ENCODE assay signal across 8 cellular contexts in the genomic region with DNA sequence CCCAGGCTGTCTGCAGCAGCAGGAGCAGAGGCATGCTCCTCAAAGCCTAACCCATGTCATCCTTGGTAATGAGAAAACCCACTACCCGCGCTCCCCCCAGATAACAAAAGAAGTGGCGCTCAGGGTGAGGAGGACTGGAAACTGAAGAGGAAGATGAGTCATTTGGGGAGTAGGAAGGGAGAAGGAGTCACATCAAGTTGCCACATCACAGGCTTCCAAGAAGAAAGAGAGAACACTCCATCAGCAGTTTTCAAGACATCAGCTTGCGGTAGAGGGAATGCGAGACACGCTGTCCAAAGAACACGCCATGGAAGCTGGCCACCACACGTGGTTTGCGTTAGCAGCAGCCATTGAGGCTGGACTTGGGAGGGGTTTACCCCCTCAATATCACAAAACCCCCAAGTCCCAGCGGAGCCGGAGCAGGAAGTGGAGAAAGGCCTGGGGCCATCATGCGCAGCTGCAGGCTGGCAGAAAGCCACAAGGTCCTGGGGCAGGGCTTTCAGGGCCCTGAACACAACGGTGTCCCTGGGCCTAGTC. TPM values are rescaled to one million over a fixed set of nuclear protein-coding genes. Genes with fewer than 3 reads are reported as not detected.
DNase-seq lines count a peak whose midpoint lies in the region; ATAC-seq and TF ChIP-seq lines count a peak whose summit lies in the region.

No MANE protein-coding gene starts in this region.

- TF ChIP-seq RAD21 in SK-N-SH (IDR thresholded peaks at IDR 0.05; ENCODE audit: low read length): no peak

- peak; percentile 98 for DNase-seq in GM23248
- DNase-seq in SK-N-SH: peak; percentile 61
- peak; percentile 99 for DNase-seq in fibroblast of peridontal ligament (ENCODE audit: extremely low read depth)
- no peak for DNase-seq in germinal center (ENCODE audit: low spot score)
- DNase-seq in erythroblast (lab: John Stamatoyannopoulos, UW): no peak
- DNase-seq in NCI-H748 treated with DMSO at 0.1 percent for 48 hours (lab: John Stamatoyannopoulos, UW): no peak

- WGBS in GM23248 (ENCODE audit: low coverage in 1 of 2, low lambda C conversion rate in 2 of 2, missing lambda C conversion rate in 2 of 2), 2 experiments: 0 to 1% methylated on average over 13 of the region's 13 CpGs
- 58% methylated on average over 11 of the region's 13 CpGs for WGBS in SK-N-SH (ENCODE audit: low lambda C conversion rate)

- H3K27me3 ChIP-seq in GM23248 (replicated peaks; ENCODE audit: insufficient read depth): no peaks in the 10 kb centered on the region
- no peaks in the 10 kb centered on the region for H3K27me3 ChIP-seq in SK-N-SH (ENCODE audit: insufficient read depth)
- no peaks in the 10 kb centered on the region for H3K27me3 ChIP-seq in rectal smooth muscle tissue (ENCODE audit: control insufficient read depth, insufficient read depth, low read length)

- peaks cover 66% of the 10 kb centered on the region for H3K4me1 ChIP-seq in GM23248 (ENCODE audit: insufficient read depth)
- peaks cover 34 to 35% of the 10 kb centered on the region in 2 experiments for H3K4me1 ChIP-seq in SK-N-SH (ENCODE audit: control insufficient read depth in 1 of 2, insufficient read depth in 2 of 2, low read depth in 1 of 2, low read length in 1 of 2)
- H3K4me1 ChIP-seq in rectal smooth muscle tissue (ENCODE audit: control insufficient read depth, insufficient read depth, low read length): peaks cover 42% of the 10 kb centered on the region

- H3K27ac ChIP-seq in GM23248 (peak overlapping the region; percentile 94), SK-N-SH (ENCODE audit: low read depth in 2 of 2, low read length in 1 of 2) (peak overlapping the region; percentile 59 to 64; a peak in 3 of 4 replicates), rectal smooth muscle tissue (ENCODE audit: low read depth, low read length) (peak overlapping the region; percentile 70)

- peak; percentile 8 to 30; a peak in 2 of 4 replicates for TF ChIP-seq EP300 in SK-N-SH (IDR thresholded peaks at IDR 0.05; ENCODE audit: borderline replicate concordance in 1 of 2, low read depth in 1 of 2, low read length in 1 of 2)

- peak overlapping the region; percentile 38 for H3K4me3 ChIP-seq in GM23248
- no peak overlapping the region for H3K4me3 ChIP-seq in SK-N-SH (ENCODE audit: low read depth in 2 of 2, low read length in 1 of 2)
- H3K4me3 ChIP-seq in rectal smooth muscle tissue (ENCODE audit: low read length): peak overlapping the region; percentile 3

- in situ Hi-C loops in GM23248 (cut with MboI): no loop called here

- no peaks in the 10 kb centered on the region for H3K36me3 ChIP-seq in GM23248 (ENCODE audit: low read depth)
- peaks cover 0 to 20% of the 10 kb centered on the region in 2 experiments for H3K36me3 ChIP-seq in SK-N-SH (replicated peaks in 1 of 2; ENCODE audit: control insufficient read depth in 1 of 2, insufficient read depth in 2 of 2, low read length in 1 of 2)
- H3K36me3 ChIP-seq in rectal smooth muscle tissue (ENCODE audit: control insufficient read depth, insufficient read depth, low read length): no peaks in the 10 kb centered on the region

- peak overlapping the region; percentile 69 for H3K4me2 ChIP-seq in GM23248 (ENCODE audit: unreplicated experiment)
- peak overlapping the region; percentile 22; the same call in 1 of the 2 replicates for H3K4me2 ChIP-seq in SK-N-SH

- H3K79me2 ChIP-seq in GM23248 (ENCODE audit: insufficient read depth) (peaks cover 14% of the 10 kb centered on the region; the same call in 1 of the 2 replicates), SK-N-SH (ENCODE audit: insufficient read depth) (peaks cover 29% of the 10 kb centered on the region; the same call in 1 of the 2 replicates)

- no peak for TF ChIP-seq CTCF in SK-N-SH (IDR thresholded peaks at IDR 0.05)

- H3K9me3 ChIP-seq in GM23248 (ENCODE audit: low read depth) (no peaks in the 10 kb centered on the region), SK-N-SH (no peaks in the 10 kb centered on the region)

- H3K9ac ChIP-seq in GM23248 (peak overlapping the region; percentile 80), SK-N-SH (no peak overlapping the region), rectal smooth muscle tissue (ENCODE audit: low read length) (no peak overlapping the region)

- H3F3A ChIP-seq in GM23248 (ENCODE audit: insufficient read depth) (peaks cover 57% of the 10 kb centered on the region), SK-N-SH (replicated peaks; ENCODE audit: insufficient read depth) (peaks cover 21% of the 10 kb centered on the region)

- H2AFZ ChIP-seq in GM23248 (peak overlapping the region; percentile 18; the same call in 1 of the 2 replicates), SK-N-SH (ENCODE audit: low read depth) (no peak overlapping the region)

- ATAC-seq in HG02610 (IDR thresholded peaks at IDR 0.05; ENCODE audit: unreplicated experiment): no peak

- H4K20me1 ChIP-seq in GM23248 (ENCODE audit: insufficient read depth) (no peaks in the 10 kb centered on the region), SK-N-SH (ENCODE audit: insufficient read depth) (peaks cover 65% of the 10 kb centered on the region)

- no peak for TF ChIP-seq POLR2A in erythroblast (IDR thresholded peaks at IDR 0.05; ENCODE audit: low read length)

- H3K9me2 ChIP-seq in GM23248 (ENCODE audit: insufficient read depth) (no peaks in the 10 kb centered on the region), SK-N-SH (no peaks in the 10 kb centered on the region)

- CTCF ChIA-PET in SK-N-SH (lab: Yijun Ruan, JAX): interaction anchor here (1.5 to 1.9 kb wide), 2 partner anchors 39 to 520 kb away, joined by 3 to 5 read pairs; no protein-coding TSS in a partner anchor

- POLR2A ChIA-PET in SK-N-SH (lab: Yijun Ruan, JAX): no interaction called here

TF ChIP-seq in SK-N-SH, 30 proteins besides CTCF, POLR2A, EP300 and RAD21:
- TF ChIP-seq FOXM1 (IDR thresholded peaks at IDR 0.05; ENCODE audit: low read depth) (no peak), YY1 (IDR thresholded peaks at IDR 0.05; ENCODE audit: low read depth) (no peak), NFIC (IDR thresholded peaks at IDR 0.05; ENCODE audit: borderline replicate concordance) (peak; percentile 67; the same call in 1 of the 2 replicates), JUND (IDR thresholded peaks at IDR 0.05) (peak; percentile 47), TEAD4 (IDR thresholded peaks at IDR 0.05; ENCODE audit: borderline replicate concordance, insufficient read depth) (no peak), RXRA (IDR thresholded peaks at IDR 0.05; ENCODE audit: borderline replicate concordance, low read depth) (no peak), TCF12 (IDR thresholded peaks at IDR 0.05) (peak; percentile 77), FOSL2 (IDR thresholded peaks at IDR 0.05; ENCODE audit: borderline replicate concordance, low read depth) (peak; percentile 70)
- TF ChIP-seq, protein P1, sequence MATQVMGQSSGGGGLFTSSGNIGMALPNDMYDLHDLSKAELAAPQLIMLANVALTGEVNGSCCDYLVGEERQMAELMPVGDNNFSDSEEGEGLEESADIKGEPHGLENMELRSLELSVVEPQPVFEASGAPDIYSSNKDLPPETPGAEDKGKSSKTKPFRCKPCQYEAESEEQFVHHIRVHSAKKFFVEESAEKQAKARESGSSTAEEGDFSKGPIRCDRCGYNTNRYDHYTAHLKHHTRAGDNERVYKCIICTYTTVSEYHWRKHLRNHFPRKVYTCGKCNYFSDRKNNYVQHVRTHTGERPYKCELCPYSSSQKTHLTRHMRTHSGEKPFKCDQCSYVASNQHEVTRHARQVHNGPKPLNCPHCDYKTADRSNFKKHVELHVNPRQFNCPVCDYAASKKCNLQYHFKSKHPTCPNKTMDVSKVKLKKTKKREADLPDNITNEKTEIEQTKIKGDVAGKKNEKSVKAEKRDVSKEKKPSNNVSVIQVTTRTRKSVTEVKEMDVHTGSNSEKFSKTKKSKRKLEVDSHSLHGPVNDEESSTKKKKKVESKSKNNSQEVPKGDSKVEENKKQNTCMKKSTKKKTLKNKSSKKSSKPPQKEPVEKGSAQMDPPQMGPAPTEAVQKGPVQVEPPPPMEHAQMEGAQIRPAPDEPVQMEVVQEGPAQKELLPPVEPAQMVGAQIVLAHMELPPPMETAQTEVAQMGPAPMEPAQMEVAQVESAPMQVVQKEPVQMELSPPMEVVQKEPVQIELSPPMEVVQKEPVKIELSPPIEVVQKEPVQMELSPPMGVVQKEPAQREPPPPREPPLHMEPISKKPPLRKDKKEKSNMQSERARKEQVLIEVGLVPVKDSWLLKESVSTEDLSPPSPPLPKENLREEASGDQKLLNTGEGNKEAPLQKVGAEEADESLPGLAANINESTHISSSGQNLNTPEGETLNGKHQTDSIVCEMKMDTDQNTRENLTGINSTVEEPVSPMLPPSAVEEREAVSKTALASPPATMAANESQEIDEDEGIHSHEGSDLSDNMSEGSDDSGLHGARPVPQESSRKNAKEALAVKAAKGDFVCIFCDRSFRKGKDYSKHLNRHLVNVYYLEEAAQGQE (IDR thresholded peaks at IDR 0.05; ENCODE audit: low read depth, low read length): 0 out of 2 replicates have a peak, but pooled peaks have one; percentile 12
- TF ChIP-seq, protein P2, sequence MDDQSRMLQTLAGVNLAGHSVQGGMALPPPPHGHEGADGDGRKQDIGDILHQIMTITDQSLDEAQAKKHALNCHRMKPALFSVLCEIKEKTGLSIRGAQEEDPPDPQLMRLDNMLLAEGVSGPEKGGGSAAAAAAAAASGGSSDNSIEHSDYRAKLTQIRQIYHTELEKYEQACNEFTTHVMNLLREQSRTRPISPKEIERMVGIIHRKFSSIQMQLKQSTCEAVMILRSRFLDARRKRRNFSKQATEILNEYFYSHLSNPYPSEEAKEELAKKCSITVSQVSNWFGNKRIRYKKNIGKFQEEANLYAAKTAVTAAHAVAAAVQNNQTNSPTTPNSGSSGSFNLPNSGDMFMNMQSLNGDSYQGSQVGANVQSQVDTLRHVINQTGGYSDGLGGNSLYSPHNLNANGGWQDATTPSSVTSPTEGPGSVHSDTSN (IDR thresholded peaks at IDR 0.05): peak; percentile 44
- TF ChIP-seq, protein P3, sequence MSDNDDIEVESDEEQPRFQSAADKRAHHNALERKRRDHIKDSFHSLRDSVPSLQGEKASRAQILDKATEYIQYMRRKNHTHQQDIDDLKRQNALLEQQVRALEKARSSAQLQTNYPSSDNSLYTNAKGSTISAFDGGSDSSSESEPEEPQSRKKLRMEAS (IDR thresholded peaks at IDR 0.05; ENCODE audit: low read depth): peak; percentile 63

RNA-seq across cellular contexts. Expression of a gene that starts 41.5 kb away (rescaled TPM):
- total RNA-seq in GM23248 (2014; rRNA removed; shearing (Covaris generic)): 19.8 and 20.7 TPM in 2 replicates
- 15.2 and 15.5 TPM in 2 replicates for polyA plus RNA-seq in GM23248 (2016; fragmentation: Nextera tagmentation; extraction: Ambion mirVana)
- polyA plus RNA-seq in SK-N-SH (2012; rRNA removed): 15.0 and 15.7 TPM in 2 replicates
- 8.5 and 12.1 TPM in 2 replicates for polyA plus RNA-seq in SK-N-SH (2012; cell fraction: cytosol; rRNA removed)
- 15.1 and 22.9 TPM in 2 replicates for polyA plus RNA-seq in SK-N-SH (2012; cell fraction: nucleus; rRNA removed)

Comparison
In these comparisons a context has a peak if more than half of its experiments do, and no peak if none do; other contexts are left out.
1. DNase-seq: peak in GM23248 (single experiment), SK-N-SH (single experiment) and fibroblast of peridontal ligament (single experiment); none in germinal center (single experiment), erythroblast (0 of 2) and NCI-H748 treated with DMSO at 0.1 percent for 48 hours (single experiment).
2. H3K4me3 ChIP-seq: peak in GM23248 (single experiment) and rectal smooth muscle tissue (single experiment); none in SK-N-SH (0 of 2).
3. Peak in every context shown above with its lines, with median percentiles within 50 percentile points of each other: H3K27ac ChIP-seq.